ENCODE assay signal across 17 cellular contexts in the genomic region with DNA sequence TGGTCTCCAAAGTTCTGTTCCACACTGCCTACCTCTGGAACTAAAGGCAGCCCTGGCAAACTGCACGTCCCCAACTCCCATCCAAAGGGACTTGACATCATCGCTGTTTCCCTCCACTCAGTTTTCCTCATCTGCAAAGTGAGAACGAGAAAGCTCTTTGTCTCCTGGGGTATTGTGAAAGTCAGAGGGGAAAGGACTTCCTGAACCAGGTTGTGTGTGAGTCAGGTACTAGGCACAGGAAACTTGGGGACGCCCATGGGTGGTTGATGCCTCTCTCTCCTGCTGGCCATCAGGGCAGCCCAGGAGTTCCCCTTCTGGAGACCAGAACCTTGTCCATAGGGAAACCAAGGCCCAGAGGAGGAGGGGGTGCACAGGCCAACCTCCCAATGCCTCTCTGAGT. TPM values are rescaled to one million over a fixed set of nuclear protein-coding genes. Genes with fewer than 3 reads are reported as not detected.
DNase-seq lines count a peak whose midpoint lies in the region; FAIRE-seq and TF ChIP-seq lines count a peak whose summit lies in the region.
"Had no signal": no experiment of that assay in that cellular context is flagged by ENCODE, and none has a peak within 500 bp of the region (broad histone marks: within the 10 kb centered on the region; RNA-seq: fewer than 3 reads in every experiment).

No MANE protein-coding gene starts in this region.

- H3K79me1 ChIP-seq in neuronal stem cell (ENCODE audit: low read depth, low read length): no peaks in the 10 kb centered on the region

- H3K4ac ChIP-seq in neuronal stem cell (ENCODE audit: low read length): no peak overlapping the region

- H3K18ac ChIP-seq in neuronal stem cell (ENCODE audit: low read length): no peak overlapping the region

- in situ Hi-C loops in GM13977 (cut with MboI; ENCODE audit: low pct_unique_long_range_greater_than_20kb, low sequenced_read_pairs, unreplicated experiment): no loop called here

- no peak overlapping the region for H2BK15ac ChIP-seq in neuronal stem cell (ENCODE audit: low read length)

- H2BK5ac ChIP-seq in neuronal stem cell (ENCODE audit: low read length): no peak overlapping the region

- WGBS in neuronal stem cell (ENCODE audit: extremely low coverage in 2 of 2, insufficient read length in 2 of 2, insufficient replicate concordance in 1 of 2), 2 donors: no CpG with 5 or more reads among the region's 4 CpGs

- no peak overlapping the region for H3K4me3 Mint-ChIP-seq in Caco-2 (ENCODE audit: unreplicated experiment)
- H3K4me3 Mint-ChIP-seq: CD4-positive, alpha-beta T cell had no signal

- H2BK120ac ChIP-seq in neuronal stem cell (ENCODE audit: low read depth, low read length): no peak overlapping the region

- H2BK12ac ChIP-seq in neuronal stem cell (ENCODE audit: low read length): no peak overlapping the region

- H3K27ac ChIP-seq in neuronal stem cell (replicated peaks; ENCODE audit: low read length): no peak overlapping the region
- H3K27ac ChIP-seq: C4-2B had no signal

- H3K4me2 ChIP-seq in neuronal stem cell (ENCODE audit: insufficient read depth, low read length, poor library complexity, severe bottlenecking): no peak overlapping the region

- H3K27me3 ChIP-seq in H7 (ENCODE audit: control insufficient read depth, insufficient read depth, low read length): peaks cover 43% of the 10 kb centered on the region
- H3K27me3 ChIP-seq in bronchial epithelial cell (ENCODE audit: control insufficient read depth, insufficient read depth, low read length): peaks cover 5% of the 10 kb centered on the region
- H3K27me3 ChIP-seq in neuronal stem cell (ENCODE audit: control insufficient read depth in 3 of 3, insufficient read depth in 3 of 3, low read depth in 1 of 3, low read length in 3 of 3): peaks cover 20 to 67% (median 52%) of the 10 kb centered on the region in 3 experiments
- peaks cover 3% of the 10 kb centered on the region; the same call in 1 of the 2 replicates for H3K27me3 ChIP-seq in Caco-2 (replicated peaks; ENCODE audit: control insufficient read depth, insufficient read depth, low read length)

- peaks cover 9% of the 10 kb centered on the region for H3K4me1 Mint-ChIP-seq in Caco-2 (ENCODE audit: low read depth, unreplicated experiment)

- TF ChIP-seq CTCF in GM13977 (IDR thresholded peaks at IDR 0.05; ENCODE audit: extremely low read depth, insufficient read depth, missing control alignments) (no peak), bronchial epithelial cell (IDR thresholded peaks at IDR 0.05; ENCODE audit: insufficient read depth, low read length, severe bottlenecking) (no peak), Caco-2 (IDR thresholded peaks at IDR 0.05; ENCODE audit: insufficient read depth in 1 of 2, low read depth in 1 of 2, low read length in 1 of 2, severe bottlenecking in 1 of 2, unreplicated experiment in 1 of 2) (no peak)

- no peaks in the 10 kb centered on the region for H3K36me3 Mint-ChIP-seq in Caco-2 (ENCODE audit: insufficient read depth, unreplicated experiment)

- no peak overlapping the region for H3K27ac Mint-ChIP-seq in Caco-2 (ENCODE audit: unreplicated experiment)
- H3K27ac Mint-ChIP-seq: CD4-positive, alpha-beta T cell had no signal

- no peak overlapping the region for H3K9ac ChIP-seq in neuronal stem cell (ENCODE audit: low read depth, low read length, poor library complexity)

- no peak overlapping the region for H3K14ac ChIP-seq in neuronal stem cell (ENCODE audit: low read length)

- no peak overlapping the region for H2AFZ ChIP-seq in neuronal stem cell (ENCODE audit: low read length)

- H4K91ac ChIP-seq in neuronal stem cell (ENCODE audit: low read depth, low read length, poor library complexity): no peak overlapping the region

- H3K23ac ChIP-seq in neuronal stem cell (ENCODE audit: low read depth, low read length, poor library complexity): no peak overlapping the region

- H3K9me3 Mint-ChIP-seq in Caco-2 (ENCODE audit: unreplicated experiment): no peaks in the 10 kb centered on the region
- H3K9me3 Mint-ChIP-seq: CD4-positive, alpha-beta T cell had no signal

- no peak for FAIRE-seq in bronchial epithelial cell (lab: Jason Lieb, UNC)
- FAIRE-seq: A204.1 had no signal

- H3K27me3 Mint-ChIP-seq in Caco-2 (ENCODE audit: insufficient read depth, unreplicated experiment): peaks cover 9% of the 10 kb centered on the region

- H3K9me3 ChIP-seq in neuronal stem cell (replicated peaks in 1 of 2; ENCODE audit: control insufficient read depth in 2 of 2, insufficient read depth in 1 of 2, low read depth in 1 of 2, low read length in 2 of 2) (no peaks in the 10 kb centered on the region), Caco-2 (no peaks in the 10 kb centered on the region)

- BruUV-seq in Caco-2 (replicated peaks; lab: Mats Ljungman, UMichigan): no TSS peak

- H4K8ac ChIP-seq in neuronal stem cell (ENCODE audit: low read depth, low read length): no peak overlapping the region

- H3K36me3 ChIP-seq in H7 (replicated peaks; ENCODE audit: control insufficient read depth, insufficient read depth, low read length) (no peaks in the 10 kb centered on the region), bronchial epithelial cell (ENCODE audit: control insufficient read depth, insufficient read depth, low read length) (no peaks in the 10 kb centered on the region), neuronal stem cell (replicated peaks in 1 of 2; ENCODE audit: control insufficient read depth in 2 of 2, insufficient read depth in 2 of 2, low read length in 2 of 2) (no peaks in the 10 kb centered on the region), Caco-2 (ENCODE audit: control insufficient read depth, insufficient read depth, low read length) (no peaks in the 10 kb centered on the region)

- intact Hi-C loops in Caco-2 (cut with micrococcal nuclease; ENCODE audit: unreplicated experiment): no loop called here

- POLR2A ChIA-PET in Caco-2 (lab: Charles Lee): no interaction called here

- DNase-seq in GM13977 (ENCODE audit: low spot score): peak; percentile 20
- peak; percentile 11 for DNase-seq in H7
- DNase-seq in bronchial epithelial cell (ENCODE audit: low read depth): peak; percentile 53
- no peak for DNase-seq in neuronal stem cell (ENCODE audit: low spot score)
- no peak for DNase-seq in GF-D8 (lab: John Stamatoyannopoulos, UW)
- no peak for DNase-seq in Caco-2
- no peak for DNase-seq in iPS-NIHi11 (ENCODE audit: low spot score)
- DNase-seq: AML-193; CD4-positive, alpha-beta T cell; DMS153; DMS79; GDM1; HCEC 1CT; KG1 had no signal

- H3K4me1 ChIP-seq in neuronal stem cell (ENCODE audit: control insufficient read depth in 2 of 2, insufficient read depth in 1 of 2, low read depth in 1 of 2, low read length in 2 of 2): peaks cover 17 to 20% of the 10 kb centered on the region in 2 donors
- no peaks in the 10 kb centered on the region for H3K4me1 ChIP-seq in Caco-2

- no peak overlapping the region for H3K4me3 ChIP-seq in H7 (ENCODE audit: insufficient read depth, low read depth, low read length)
- no peak overlapping the region for H3K4me3 ChIP-seq in bronchial epithelial cell (ENCODE audit: low read depth, low read length)
- peak overlapping the region in 1 of 2 donors; percentile 19 for H3K4me3 ChIP-seq in neuronal stem cell (ENCODE audit: low read length in 2 of 2)
- no peak overlapping the region for H3K4me3 ChIP-seq in Caco-2 (ENCODE audit: low read depth, low read length)

- H2AK5ac ChIP-seq in neuronal stem cell (ENCODE audit: low read depth, low read length): peak overlapping the region; percentile 14

- CTCF ChIA-PET in Caco-2 (lab: Charles Lee): no interaction called here

RNA-seq across cellular contexts. Expression of a gene that starts 4.7 kb away (rescaled TPM):
- 47.4 and 52.8 TPM in 2 replicates for total RNA-seq in H7 (2014; rRNA removed; shearing (Covaris generic))
- total RNA-seq in bronchial epithelial cell (0.26 and 0.64 TPM in 2 replicates), Caco-2 (2022) (0.61 and 2.6 TPM in 2 replicates)
- polyA plus RNA-seq in neuronal stem cell (2013, experiment 1 of 2): 0.24 TPM
- 0.33 TPM for polyA plus RNA-seq in neuronal stem cell (2013, experiment 2 of 2)
- total RNA-seq: CD4-positive, alpha-beta T cell; HT-29 had no signal

RNA-seq across cellular contexts. Expression of a gene that starts 10.8 kb away (rescaled TPM):
- 1.8 and 3.5 TPM in 2 replicates for total RNA-seq in H7 (2014; rRNA removed; shearing (Covaris generic))
- 0.13 and 0.79 TPM in 2 replicates for total RNA-seq in bronchial epithelial cell
- 7.1 TPM for polyA plus RNA-seq in neuronal stem cell (2013, experiment 1 of 2)
- polyA plus RNA-seq in neuronal stem cell (2013, experiment 2 of 2): 6.4 TPM
- 0.25 TPM in 1 of 2 replicates, not detected in the other for total RNA-seq in Caco-2 (2022)
- total RNA-seq: HT-29 had no signal

RNA-seq across cellular contexts. Expression of a gene that starts 13.3 kb away (rescaled TPM):
- 117 TPM in 2 replicates for total RNA-seq in H7 (2014; rRNA removed; shearing (Covaris generic))
- total RNA-seq in bronchial epithelial cell (26.1 and 45.4 TPM in 2 replicates), Caco-2 (2022) (44.8 and 48.3 TPM in 2 replicates)
- polyA plus RNA-seq in neuronal stem cell (2013, experiment 1 of 2): 85.7 TPM
- polyA plus RNA-seq in neuronal stem cell (2013, experiment 2 of 2): 81.2 TPM

RNA-seq across cellular contexts. Expression of a gene that starts 30.2 kb away (rescaled TPM):
- 1,268 and 1,295 TPM in 2 replicates for total RNA-seq in H7 (2014; rRNA removed; shearing (Covaris generic))
- total RNA-seq in bronchial epithelial cell: 586 and 964 TPM in 2 replicates
- 1,321 TPM for polyA plus RNA-seq in neuronal stem cell (2013, experiment 1 of 2)
- polyA plus RNA-seq in neuronal stem cell (2013, experiment 2 of 2): 1,289 TPM
- 1,276 and 1,389 TPM in 2 replicates for total RNA-seq in Caco-2 (2022)

RNA-seq across cellular contexts. Expression of a gene that starts 35.0 kb away (rescaled TPM):
- total RNA-seq in H7 (2014; rRNA removed; shearing (Covaris generic)): 7.1 and 11.7 TPM in 2 replicates
- total RNA-seq in bronchial epithelial cell (3.2 and 4.9 TPM in 2 replicates), Caco-2 (2022) (7.9 and 9.8 TPM in 2 replicates)
- 3.8 TPM for polyA plus RNA-seq in neuronal stem cell (2013, experiment 1 of 2)
- polyA plus RNA-seq in neuronal stem cell (2013, experiment 2 of 2): 4.4 TPM

Comparison
In these comparisons a context has a peak if more than half of its experiments do, and no peak if none do; other contexts are left out.
1. DNase-seq: peak in GM13977 (single experiment), H7 (single experiment) and bronchial epithelial cell (single experiment); none in neuronal stem cell (single experiment), GF-D8 (single experiment), Caco-2 (0 of 2) and iPS-NIHi11 (single experiment).
2. RNA of a gene that starts 4.7 kb away (total RNA-seq): 47.4 to 52.8 TPM in H7; 0.61 to 2.6 TPM in Caco-2 and 0.26 to 0.64 TPM in bronchial epithelial cell; every median in the first group is over 10 times any median in the second.